8 cellular contexts compared by ENCODE assay signal in the genomic region with DNA sequence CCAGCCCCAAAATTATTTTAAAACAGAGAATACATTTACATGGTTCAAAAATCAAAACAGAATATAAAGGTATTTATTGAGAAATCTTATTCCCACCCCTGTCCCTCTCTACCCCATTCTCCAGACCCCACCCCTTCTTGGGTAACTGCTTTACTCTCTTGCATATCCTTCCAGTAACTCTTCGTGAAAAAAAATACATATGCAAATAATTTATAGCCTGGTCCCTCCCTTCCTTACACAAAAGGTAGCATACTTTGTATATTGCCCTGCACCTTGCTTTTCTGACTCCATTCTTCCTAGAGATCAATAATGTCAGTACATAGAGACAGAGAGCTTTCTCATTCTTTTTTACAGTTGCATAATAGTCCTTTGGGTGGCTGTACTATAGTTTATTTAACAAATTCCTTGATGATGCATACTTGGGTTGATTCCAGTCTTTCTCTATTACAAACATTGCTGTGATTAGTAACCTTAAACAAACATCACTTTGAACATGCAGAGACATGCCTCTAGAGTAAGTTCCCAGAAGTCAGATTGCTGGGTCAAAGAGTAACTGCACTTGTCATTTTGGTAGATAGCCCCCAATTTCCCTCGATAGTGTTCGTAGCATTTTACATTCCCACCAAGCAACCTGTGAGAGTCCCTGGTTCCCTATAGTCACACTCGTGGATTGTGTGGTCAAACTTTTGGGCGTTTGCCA. TPM values are rescaled to one million over a fixed set of nuclear protein-coding genes. Genes with fewer than 3 reads are reported as not detected.
DNase-seq lines count a peak whose midpoint lies in the region; ATAC-seq and TF ChIP-seq lines count a peak whose summit lies in the region.
"Had no signal": no experiment of that assay in that cellular context is flagged by ENCODE, and none has a peak within 500 bp of the region (broad histone marks: within the 10 kb centered on the region; RNA-seq: fewer than 3 reads in every experiment).

No MANE protein-coding gene starts in this region.

- H3K36me3 ChIP-seq in spleen (peaks cover 0 to 100% (median 46%) of the 10 kb centered on the region in 6 donors), OCI-LY7 (ENCODE audit: insufficient read depth, low read length) (no peaks in the 10 kb centered on the region; the same call in 1 of the 2 replicates)

- no peak overlapping the region for H3K4me2 ChIP-seq in OCI-LY7 (ENCODE audit: low read length)

- ATAC-seq in HG03571 (IDR thresholded peaks at IDR 0.05; ENCODE audit: unreplicated experiment) = no peak

- intact Hi-C loops in spleen (cut with DNase I; ENCODE audit: low total_unique reads) = loop anchor here (5.0 to 10.0 kb wide), 2 partner anchors 53 to 75 kb away; a partner anchor contains a TSS
- intact Hi-C loops in OCI-LY7 (cut with micrococcal nuclease; ENCODE audit: unreplicated experiment) = loop anchor here (5.0 kb wide), 1 partner anchor 565 kb away; no protein-coding TSS in a partner anchor

- H3K4me3 ChIP-seq in HFF-Myc (replicated peaks; ENCODE audit: low read depth, low read length) (no peak overlapping the region), fibroblast of pulmonary artery (replicated peaks; ENCODE audit: low read depth, low read length) (no peak overlapping the region), spleen (no peak overlapping the region), OCI-LY7 (ENCODE audit: low read depth, low read length, poor library complexity, severe bottlenecking) (no peak overlapping the region)

- CTCF ChIA-PET in RWPE1 (lab: Yijun Ruan, JAX) (interaction anchor here (0.7 kb wide), 4 partner anchors 16 to 134 kb away, joined by 3 to 6 read pairs (median 4); no protein-coding TSS in a partner anchor), OCI-LY7 (lab: Charles Lee; ENCODE audit: unreplicated experiment) (no interaction called here)

- H3K27me3 ChIP-seq in spleen (replicated peaks in 1 of 7) = no peaks in the 10 kb centered on the region

- H3K79me2 ChIP-seq in OCI-LY7 (ENCODE audit: insufficient read depth, low read depth, low read length) = no peaks in the 10 kb centered on the region

- H3K27ac ChIP-seq in RWPE1 (peak overlapping the region; percentile 75), spleen (peak overlapping the region in 7 of 8 donors; percentile 48 to 88 (median 84)), OCI-LY7 (ENCODE audit: low read depth, low read length, poor library complexity, severe bottlenecking) (no peak overlapping the region)

- no peaks in the 10 kb centered on the region for H4K20me1 ChIP-seq in OCI-LY7 (ENCODE audit: insufficient read depth, low read length)

- peak; percentile 94 for DNase-seq in HFF-Myc (ENCODE audit: extremely low read depth, low read depth)
- peak; percentile 95 for DNase-seq in RWPE1 (ENCODE audit: low spot score)
- peak; percentile 96 for DNase-seq in fibroblast of pulmonary artery (ENCODE audit: low read depth)
- no peak for DNase-seq in spleen
- DNase-seq in GM19238 (ENCODE audit: insufficient read length, low spot score) = no peak
- DNase-seq in OCI-LY7 (ENCODE audit: low spot score) = no peak
- DNase-seq: islet precursor cell had no signal

- no TSS peak for BruUV-seq in OCI-LY7 (replicated peaks; lab: Mats Ljungman, UMichigan)

- H3K9me3 ChIP-seq in spleen (no peaks in the 10 kb centered on the region), OCI-LY7 (ENCODE audit: low read length) (no peaks in the 10 kb centered on the region)

- H3K4me1 ChIP-seq in spleen = peaks cover 0 to 94% (median 36%) of the 10 kb centered on the region in 6 donors
- no peaks in the 10 kb centered on the region for H3K4me1 ChIP-seq in OCI-LY7 (ENCODE audit: insufficient read depth, low read length, poor library complexity, severe bottlenecking)

- H2AFZ ChIP-seq in OCI-LY7 (ENCODE audit: low read length) = no peak overlapping the region

- TF ChIP-seq CTCF in HFF-Myc (IDR thresholded peaks at IDR 0.05; ENCODE audit: low read depth, low read length, missing control alignments) (no peak), RWPE1 (conservative IDR thresholded peaks at IDR 0.05; ENCODE audit: low read depth) (no peak), fibroblast of pulmonary artery (IDR thresholded peaks at IDR 0.05; ENCODE audit: low read length, missing control alignments) (no peak), spleen (IDR thresholded peaks at IDR 0.05 in 8 of 11, conservative IDR thresholded peaks at IDR 0.05 in 3 of 11) (no peak), OCI-LY7 (conservative IDR thresholded peaks at IDR 0.05; ENCODE audit: low read length) (no peak)

- H3K9me2 ChIP-seq in OCI-LY7 (ENCODE audit: insufficient read depth, low read length) = no peaks in the 10 kb centered on the region

- POLR2A ChIA-PET in RWPE1 (lab: Yijun Ruan, JAX; ENCODE audit: low non-redundant PET) (no interaction called here), OCI-LY7 (lab: Charles Lee) (no interaction called here)

- WGBS in spleen, 5 donors = 21 to 55% (median 42%) methylated on average over 5 of the region's 5 CpGs

- TF ChIP-seq POLR2A in spleen (IDR thresholded peaks at IDR 0.05) = no peak

RNA-seq across cellular contexts. Expression of a gene that starts 47.9 kb away (rescaled TPM):
- total RNA-seq in spleen = 100 to 1,000 TPM; 265 to 493 (median 335) TPM
- polyA plus RNA-seq in spleen = 10 to 100 TPM; 42.7 to 91.6 (median 80.7) TPM
- total RNA-seq in OCI-LY7 (2014; rRNA removed; shearing (Covaris generic)) = 3.3 and 5.7 TPM in 2 replicates
- 7.3 and 8.1 TPM in 2 replicates for total RNA-seq in OCI-LY7 (2022)

RNA-seq across cellular contexts. Expression of a gene that starts 54.2 kb away (rescaled TPM):
- total RNA-seq in spleen (100 to 1,000 TPM; 165 to 432 (median 263) TPM), OCI-LY7 (2022) (13.4 and 15.3 TPM in 2 replicates)
- polyA plus RNA-seq in spleen = 100 to 1,000 TPM; 115 to 252 (median 122) TPM
- 10.9 and 16.3 TPM in 2 replicates for total RNA-seq in OCI-LY7 (2014; rRNA removed; shearing (Covaris generic))

Comparison
In these comparisons a context has a peak if more than half of its experiments do, and no peak if none do; other contexts are left out.
1. DNase-seq: peak in HFF-Myc (single experiment), RWPE1 (single experiment) and fibroblast of pulmonary artery (single experiment); none in spleen (single experiment), GM19238 (single experiment) and OCI-LY7 (single experiment).
2. RNA of a gene that starts 47.9 kb away (total RNA-seq): 265 to 493 TPM in spleen; 3.3 to 8.1 TPM in OCI-LY7; every median in the first group is over 10 times any median in the second.
3. RNA of a gene that starts 54.2 kb away (total RNA-seq): 165 to 432 TPM in spleen; 10.9 to 16.3 TPM in OCI-LY7; every median in the first group is over 4 times any median in the second.